13 cellular contexts compared by ENCODE assay signal in the genomic region with DNA sequence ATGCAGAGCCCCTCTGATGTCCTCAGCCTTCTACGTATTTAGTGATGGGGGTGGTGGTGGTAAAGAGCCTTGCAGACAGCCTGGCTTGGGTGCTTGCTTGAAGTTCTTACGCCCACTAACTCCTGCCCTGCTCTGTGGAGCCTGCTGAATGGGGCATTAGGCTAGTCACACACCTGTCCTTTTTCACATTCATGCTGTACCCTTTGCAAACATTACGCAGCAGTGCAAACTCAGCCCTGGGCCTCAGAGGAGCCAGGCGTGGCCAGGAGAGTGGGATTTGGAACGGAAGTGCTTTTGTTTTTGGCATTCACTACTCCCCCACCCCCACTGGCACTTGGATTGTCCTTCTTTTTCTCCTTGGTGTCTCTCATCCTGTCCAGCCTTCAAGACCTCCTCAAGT. TPM values are rescaled to one million over a fixed set of nuclear protein-coding genes. Genes with fewer than 3 reads are reported as not detected.
A peak's percentile ranks its signal among the peaks of the same experiment; 100 is the strongest.
DNase-seq lines count a peak whose midpoint lies in the region; ATAC-seq and TF ChIP-seq lines count a peak whose summit lies in the region.
"Had no signal": no experiment of that assay in that cellular context is flagged by ENCODE, and none has a peak within 500 bp of the region (broad histone marks: within the 10 kb centered on the region; RNA-seq: fewer than 3 reads in every experiment).

No MANE protein-coding gene starts in this region.

- no peaks in the 10 kb centered on the region for H3K27me3 ChIP-seq in colonic mucosa

- peaks cover 7% of the 10 kb centered on the region for H3K4me1 ChIP-seq in colonic mucosa

- H3K4me1 Mint-ChIP-seq in natural killer cell treated with Interleukin-12 subunit alpha and Interleukin-12 subunit beta and Interleukin-15 and Interleukin-18, amount 100 ng/mL, for 72 hours (ENCODE audit: low read depth in 2 of 2) = peaks cover 72 to 88% of the 10 kb centered on the region in 2 donors
- peaks cover 12% of the 10 kb centered on the region for H3K4me1 Mint-ChIP-seq in activated T-helper 17 cell treated with anti-CD3 and anti-CD28 coated beads, Interleukin-2, amount 50 U/mL, for 72 hours
- H3K4me1 Mint-ChIP-seq in T-helper 17 cell = peaks cover 55% of the 10 kb centered on the region

- H3K9ac ChIP-seq in colonic mucosa (ENCODE audit: low read depth in 2 of 2, low read length in 2 of 2) = peak overlapping the region in 1 of 2 donors; percentile 1

- H3K36me3 ChIP-seq in colonic mucosa = no peaks in the 10 kb centered on the region

- H3K27ac ChIP-seq in colonic mucosa = no peak overlapping the region

- no peak for ATAC-seq in natural killer cell treated with Interleukin-12 subunit alpha and Interleukin-12 subunit beta and Interleukin-15 and Interleukin-18, amount 100 ng/mL, for 72 hours
- ATAC-seq in HG03354 (IDR thresholded peaks at IDR 0.05; ENCODE audit: poor library complexity, severe bottlenecking, unreplicated experiment) (no peak), T-helper 17 cell (no peak)
- no peak for ATAC-seq in activated T-helper 17 cell treated with anti-CD3 and anti-CD28 coated beads, Interleukin-2, amount 50 U/mL, for 72 hours (replicated peaks)

- H3K4me3 ChIP-seq in colonic mucosa = no peak overlapping the region

- H3K9me3 Mint-ChIP-seq in natural killer cell treated with Interleukin-12 subunit alpha and Interleukin-12 subunit beta and Interleukin-15 and Interleukin-18, amount 100 ng/mL, for 72 hours = no peaks in the 10 kb centered on the region
- H3K9me3 Mint-ChIP-seq in activated T-helper 17 cell treated with anti-CD3 and anti-CD28 coated beads, Interleukin-2, amount 50 U/mL, for 72 hours = no peaks in the 10 kb centered on the region

- TF ChIP-seq CTCF in colonic mucosa (IDR thresholded peaks at IDR 0.05) = no peak

- no peak overlapping the region for H3K4me3 Mint-ChIP-seq in natural killer cell treated with Interleukin-12 subunit alpha and Interleukin-12 subunit beta and Interleukin-15 and Interleukin-18, amount 100 ng/mL, for 72 hours
- no peak overlapping the region for H3K4me3 Mint-ChIP-seq in activated T-helper 17 cell treated with anti-CD3 and anti-CD28 coated beads, Interleukin-2, amount 50 U/mL, for 72 hours
- H3K4me3 Mint-ChIP-seq in T-helper 17 cell = no peak overlapping the region

- H3K9me3 ChIP-seq in colonic mucosa (no peaks in the 10 kb centered on the region), T-helper 17 cell (ENCODE audit: control insufficient read depth, low read length, poor library complexity, severe bottlenecking) (no peaks in the 10 kb centered on the region)

- no peaks in the 10 kb centered on the region for H3K27me3 Mint-ChIP-seq in natural killer cell treated with Interleukin-12 subunit alpha and Interleukin-12 subunit beta and Interleukin-15 and Interleukin-18, amount 100 ng/mL, for 72 hours
- no peaks in the 10 kb centered on the region for H3K27me3 Mint-ChIP-seq in activated T-helper 17 cell treated with anti-CD3 and anti-CD28 coated beads, Interleukin-2, amount 50 U/mL, for 72 hours
- no peaks in the 10 kb centered on the region for H3K27me3 Mint-ChIP-seq in T-helper 17 cell

- DNase-seq in COLO668 (lab: John Stamatoyannopoulos, UW; ENCODE audit: unreplicated experiment) = peak; percentile 89
- peak; percentile 94 for DNase-seq in NCI-H2029 treated with DMSO at 0.1 percent for 48 hours (lab: John Stamatoyannopoulos, UW)
- DNase-seq in colonic mucosa = peak; percentile 63
- DNase-seq in natural killer cell treated with Interleukin-12 subunit alpha and Interleukin-12 subunit beta and Interleukin-15 and Interleukin-18, amount 100 ng/mL, for 72 hours (ENCODE audit: low spot score) = no peak
- no peak for DNase-seq in NCI-H1694 treated with DMSO at 0.1 percent for 48 hours (lab: John Stamatoyannopoulos, UW)
- DNase-seq in T-helper 17 cell = no peak
- DNase-seq: activated CD8-positive, alpha-beta memory T cell treated with anti-CD3 and anti-CD28 coated beads for 24 hours; DMS79 treated with DMSO at 0.1 percent for 48 hours; SIG-M5; stimulated activated CD4-positive, alpha-beta T cell treated with anti-CD3 and anti-CD28 coated beads, Interleukin-1b, Interleukin-23, amount 100 ng/mL, for 48 hours had no signal

- intact Hi-C loops in colonic mucosa (cut with DNase I) = no loop called here

- no peaks in the 10 kb centered on the region for H3K36me3 Mint-ChIP-seq in natural killer cell treated with Interleukin-12 subunit alpha and Interleukin-12 subunit beta and Interleukin-15 and Interleukin-18, amount 100 ng/mL, for 72 hours
- no peaks in the 10 kb centered on the region for H3K36me3 Mint-ChIP-seq in activated T-helper 17 cell treated with anti-CD3 and anti-CD28 coated beads, Interleukin-2, amount 50 U/mL, for 72 hours (ENCODE audit: low read depth)
- no peaks in the 10 kb centered on the region for H3K36me3 Mint-ChIP-seq in T-helper 17 cell (ENCODE audit: low read depth)

- H3K27ac Mint-ChIP-seq in natural killer cell treated with Interleukin-12 subunit alpha and Interleukin-12 subunit beta and Interleukin-15 and Interleukin-18, amount 100 ng/mL, for 72 hours = peak overlapping the region; percentile 55 to 87
- no peak overlapping the region for H3K27ac Mint-ChIP-seq in activated T-helper 17 cell treated with anti-CD3 and anti-CD28 coated beads, Interleukin-2, amount 50 U/mL, for 72 hours
- no peak overlapping the region for H3K27ac Mint-ChIP-seq in T-helper 17 cell

RNA-seq across cellular contexts. Expression of a gene that starts 26.5 kb away (rescaled TPM):
- total RNA-seq in colonic mucosa = 10 to 100 TPM in 1 of 2 donors, 1 to 10 TPM in 1; 2.0 to 13.7 TPM
- total RNA-seq in natural killer cell treated with Interleukin-12 subunit alpha and Interleukin-12 subunit beta and Interleukin-15 and Interleukin-18, amount 100 ng/mL, for 72 hours = 10 to 100 TPM in 1 of 2 donors, 1 to 10 TPM in 1; 2.7 to 13.1 TPM
- 10 to 100 TPM in 1 of 2 donors, 1 to 10 TPM in 1; 6.1 to 10.6 TPM for total RNA-seq in activated T-helper 17 cell treated with anti-CD3 and anti-CD28 coated beads, Interleukin-2, amount 50 U/mL, for 72 hours
- total RNA-seq in T-helper 17 cell = 10 to 100 TPM; 17.2 to 20.7 TPM
- total RNA-seq: NCI-H460 had no signal

Comparison
In these comparisons a context has a peak if more than half of its experiments do, and no peak if none do; other contexts are left out.
1. DNase-seq: peak in COLO668 (single experiment), NCI-H2029 treated with DMSO at 0.1 percent for 48 hours (single experiment) and colonic mucosa (single experiment); none in natural killer cell treated with Interleukin-12 subunit alpha and Interleukin-12 subunit beta and Interleukin-15 and Interleukin-18, amount 100 ng/mL, for 72 hours (single experiment), NCI-H1694 treated with DMSO at 0.1 percent for 48 hours (single experiment) and T-helper 17 cell (0 of 3).
2. H3K27ac Mint-ChIP-seq: peak in natural killer cell treated with Interleukin-12 subunit alpha and Interleukin-12 subunit beta and Interleukin-15 and Interleukin-18, amount 100 ng/mL, for 72 hours (2 of 2); none in activated T-helper 17 cell treated with anti-CD3 and anti-CD28 coated beads, Interleukin-2, amount 50 U/mL, for 72 hours (single experiment) and T-helper 17 cell (single experiment).